Comparison of ENCODE assay signal across 6 cellular contexts in genomic region chr11:64303109-64304031, GRCh38. TPM values are rescaled to one million over a fixed set of nuclear protein-coding genes. Genes with fewer than 3 reads are reported as not detected.
DNase-seq lines count a peak whose midpoint lies in the region; FAIRE-seq and TF ChIP-seq lines count a peak whose summit lies in the region.
"Had no signal": no experiment of that assay in that cellular context is flagged by ENCODE, and none has a peak within 500 bp of the region (broad histone marks: within the 10 kb centered on the region; RNA-seq: fewer than 3 reads in every experiment).

No MANE protein-coding gene starts in this region.

- TF ChIP-seq CTCF in Loucy (conservative IDR thresholded peaks at IDR 0.05; ENCODE audit: low read length) (no peak), astrocyte (IDR thresholded peaks at IDR 0.05; ENCODE audit: insufficient read depth, low read depth, low read length) (no peak)

- H3K36me3 ChIP-seq in Loucy (ENCODE audit: insufficient read depth, low read length): no peaks in the 10 kb centered on the region
- no peaks in the 10 kb centered on the region for H3K36me3 ChIP-seq in astrocyte (ENCODE audit: insufficient read depth, low read length)
- no peaks in the 10 kb centered on the region for H3K36me3 ChIP-seq in rectal smooth muscle tissue (ENCODE audit: control insufficient read depth, insufficient read depth, low read length)

- H3K27me3 ChIP-seq in Loucy (ENCODE audit: insufficient read depth, low read length, poor library complexity, severe bottlenecking): peaks cover 5% of the 10 kb centered on the region
- H3K27me3 ChIP-seq in astrocyte (ENCODE audit: insufficient read depth, low read length): peaks cover 24% of the 10 kb centered on the region
- peaks cover 19% of the 10 kb centered on the region for H3K27me3 ChIP-seq in rectal smooth muscle tissue (ENCODE audit: control insufficient read depth, insufficient read depth, low read length)

- 0 out of 2 replicates have a peak, but pooled peaks cover 3% of the 10 kb centered on the region for H3F3A ChIP-seq in Loucy (ENCODE audit: low read depth)

- H3K27me3 Mint-ChIP-seq in astrocyte (ENCODE audit: low read depth, unreplicated experiment): peaks cover 26% of the 10 kb centered on the region

- no peak for FAIRE-seq in astrocyte (lab: Jason Lieb, UNC)

- H3K4me1 ChIP-seq in Loucy (ENCODE audit: insufficient read depth, low read length, poor library complexity, severe bottlenecking): peaks cover 24% of the 10 kb centered on the region
- H3K4me1 ChIP-seq in astrocyte (ENCODE audit: insufficient read depth, low read length): peaks cover 23% of the 10 kb centered on the region
- H3K4me1 ChIP-seq in rectal smooth muscle tissue (ENCODE audit: control insufficient read depth, insufficient read depth, low read length): peaks cover 11% of the 10 kb centered on the region

- no peak overlapping the region for H3K27ac Mint-ChIP-seq in astrocyte (ENCODE audit: unreplicated experiment)

- no peak overlapping the region for H3K27ac ChIP-seq in astrocyte (ENCODE audit: low read depth, low read length)
- H3K27ac ChIP-seq in rectal smooth muscle tissue (ENCODE audit: low read depth, low read length): peak overlapping the region; percentile 99

- peak overlapping the region; percentile 91 for H3K9ac ChIP-seq in Loucy (ENCODE audit: low read depth, low read length, poor library complexity, severe bottlenecking)
- H3K9ac ChIP-seq in astrocyte (ENCODE audit: low read length): no peak overlapping the region
- H3K9ac ChIP-seq in rectal smooth muscle tissue (ENCODE audit: low read length): peak overlapping the region; percentile 11

- H3K4me1 Mint-ChIP-seq in astrocyte (ENCODE audit: low read depth, unreplicated experiment): no peaks in the 10 kb centered on the region

- H3K4me3 ChIP-seq in Loucy (ENCODE audit: low read length, poor library complexity, severe bottlenecking): peak overlapping the region; percentile 82
- H3K4me3 ChIP-seq in astrocyte (ENCODE audit: insufficient read depth, low read depth, low read length): no peak overlapping the region
- peak overlapping the region; percentile 86 for H3K4me3 ChIP-seq in rectal smooth muscle tissue (ENCODE audit: low read length)

- DNase-seq in astrocyte (ENCODE audit: low read depth) (no peak), GM19238 (ENCODE audit: insufficient read length, low spot score) (no peak), NCI-H82 treated with DMSO at 0.1 percent for 48 hours (lab: John Stamatoyannopoulos, UW; ENCODE audit: unreplicated experiment) (no peak)

- no peaks in the 10 kb centered on the region for H3K9me3 Mint-ChIP-seq in astrocyte (ENCODE audit: unreplicated experiment)
- H3K9me3 Mint-ChIP-seq: neural crest cell had no signal

- H4K20me1 ChIP-seq in Loucy (ENCODE audit: insufficient read depth, low read length, poor library complexity, severe bottlenecking) (peaks cover 19% of the 10 kb centered on the region), astrocyte (ENCODE audit: insufficient read depth, low read length) (peaks cover 6% of the 10 kb centered on the region)

- H3K4me2 ChIP-seq in Loucy (ENCODE audit: low read depth, low read length, poor library complexity, severe bottlenecking) (peak overlapping the region; percentile 85), astrocyte (ENCODE audit: low read length) (no peak overlapping the region)

- H3K4me3 Mint-ChIP-seq in astrocyte (ENCODE audit: unreplicated experiment): peak overlapping the region; percentile 27

- no peak overlapping the region for H2AFZ ChIP-seq in Loucy (ENCODE audit: low read length)
- no peak overlapping the region for H2AFZ ChIP-seq in astrocyte (ENCODE audit: low read depth, low read length)

- no peaks in the 10 kb centered on the region for H3K9me2 ChIP-seq in Loucy (replicated peaks; ENCODE audit: low read depth, low read length)

- no peaks in the 10 kb centered on the region for H3K9me3 ChIP-seq in Loucy (ENCODE audit: insufficient read depth, low read depth, low read length)
- no peaks in the 10 kb centered on the region for H3K9me3 ChIP-seq in astrocyte (ENCODE audit: insufficient read depth, low read depth, low read length)

- peaks cover 25% of the 10 kb centered on the region for H3K79me2 ChIP-seq in Loucy (ENCODE audit: insufficient read depth, low read length)
- H3K79me2 ChIP-seq in astrocyte (ENCODE audit: insufficient read depth, low read length): peaks cover 19% of the 10 kb centered on the region

- no peaks in the 10 kb centered on the region for H3K36me3 Mint-ChIP-seq in astrocyte (ENCODE audit: low read depth, unreplicated experiment)

RNA-seq across cellular contexts. Expression of gene ESRRA, which starts 2.0 kb away (rescaled TPM):
- 25.0 and 26.3 TPM in 2 replicates for total RNA-seq in astrocyte

RNA-seq across cellular contexts. Expression of gene CATSPERZ, which starts 3.2 kb away (rescaled TPM):
- not detected in 2 replicates for total RNA-seq in astrocyte
- total RNA-seq: neural crest cell had no signal

RNA-seq across cellular contexts. Expression of gene KCNK4, which starts 12.3 kb away (rescaled TPM):
- total RNA-seq in astrocyte: 0.52 TPM in 1 of 2 replicates, not detected in the other
- total RNA-seq: neural crest cell had no signal

RNA-seq across cellular contexts. Expression of gene TRMT112, which starts 14.0 kb away (rescaled TPM):
- 130 and 146 TPM in 2 replicates for total RNA-seq in astrocyte

RNA-seq across cellular contexts. Expression of gene PRDX5, which starts 14.6 kb away (rescaled TPM):
- total RNA-seq in astrocyte: 243 and 263 TPM in 2 replicates
